ENCODE assay signal across 21 cellular contexts in the genomic region with DNA sequence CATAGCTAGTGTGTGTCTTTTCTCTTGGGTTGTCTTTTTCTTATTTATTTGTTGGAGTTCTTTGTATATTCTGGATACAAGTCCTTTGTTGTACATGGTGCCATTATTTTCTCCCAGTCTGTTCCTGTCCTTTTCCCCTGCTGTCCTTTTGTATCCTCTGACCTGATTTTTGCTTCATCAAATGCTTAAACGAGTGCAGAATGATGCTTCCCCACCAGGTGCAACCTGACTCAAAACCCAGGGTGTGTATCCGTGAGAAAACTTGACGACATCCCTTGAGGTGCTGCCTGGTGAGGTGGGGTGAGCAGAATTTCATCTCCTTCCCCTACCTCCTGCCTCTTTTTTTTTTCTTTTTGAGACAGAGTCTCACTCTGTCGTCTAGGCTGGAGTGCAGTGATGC.
"Had no signal": no experiment of that assay in that cellular context is flagged by ENCODE, and none has a peak within 500 bp of the region (broad histone marks: within the 10 kb centered on the region; RNA-seq: fewer than 3 reads in every experiment).

No MANE protein-coding gene starts in this region.

- H3K36me3 ChIP-seq: esophagus squamous epithelium, lower lobe of right lung, neutrophil, pancreas, right lobe of liver, thoracic aorta, tibial nerve, upper lobe of left lung had no signal

- ATAC-seq: left ventricle myocardium superior; lower lobe of right lung; natural killer cell; pancreas; right lobe of liver; stimulated activated naive B cell treated with anti-CD40 and anti-IgM and Interleukin-4, amounts not matched to agents 10 μg/mL and 1 μg/mL and 100 μg/mL, for 72 hours had no signal

- H3K9me3 ChIP-seq: esophagus squamous epithelium, lower lobe of right lung, neutrophil, pancreas, right lobe of liver, thoracic aorta, tibial nerve, upper lobe of left lung had no signal

- H3K4me1 ChIP-seq: lower lobe of right lung, pancreas, upper lobe of left lung had no signal

- H3K27me3 ChIP-seq: esophagus squamous epithelium, pancreas, right lobe of liver, tibial nerve, upper lobe of left lung had no signal

- H3K9me3 Mint-ChIP-seq: natural killer cell; neural crest cell; stimulated activated naive B cell treated with anti-CD40 and anti-IgM and Interleukin-4, amounts not matched to agents 10 μg/mL and 1 μg/mL and 100 μg/mL, for 72 hours; stimulated activated naive CD8-positive, alpha-beta T cell treated with anti-CD3 and anti-CD28 coated beads, Interleukin-15, Interleukin-2, amounts not matched to agents 100 ng/mL and 50 ng/mL, for 24 hours had no signal

- H3K36me3 Mint-ChIP-seq: natural killer cell; stimulated activated naive B cell treated with anti-CD40 and anti-IgM and Interleukin-4, amounts not matched to agents 10 μg/mL and 1 μg/mL and 100 μg/mL, for 72 hours had no signal

- DNase-seq: dermis blood vessel endothelial cell; effector memory CD4-positive, alpha-beta T cell; erythroblast; esophagus squamous epithelium; left ventricle myocardium superior; lower lobe of right lung; natural killer cell; pancreas; right lobe of liver; small intestine; stimulated activated CD4-positive, alpha-beta T cell treated with anti-CD3 and anti-CD28 coated beads, Interleukin-15, amount 100 ng/mL, for 24 hours; stimulated activated CD4-positive, alpha-beta T cell treated with anti-CD3 and anti-CD28 coated beads, Interleukin-2, amount 100 ng/mL, for 48 hours; stimulated activated naive B cell treated with anti-CD40 and anti-IgM and Interleukin-4, amounts not matched to agents 10 μg/mL and 1 μg/mL and 100 μg/mL, for 72 hours; upper lobe of left lung had no signal

- H3K4me3 ChIP-seq: coronary artery, esophagus squamous epithelium, lower lobe of right lung, pancreas, right lobe of liver, thoracic aorta, tibial nerve, upper lobe of left lung had no signal

- H3K27ac ChIP-seq: coronary artery, esophagus squamous epithelium, lower lobe of right lung, neutrophil, pancreas, right lobe of liver, thoracic aorta, tibial nerve, upper lobe of left lung had no signal

- H3K4me3 Mint-ChIP-seq: natural killer cell; neural crest cell; stimulated activated naive B cell treated with anti-CD40 and anti-IgM and Interleukin-4, amounts not matched to agents 10 μg/mL and 1 μg/mL and 100 μg/mL, for 72 hours; stimulated activated naive CD8-positive, alpha-beta T cell treated with anti-CD3 and anti-CD28 coated beads, Interleukin-15, Interleukin-2, amounts not matched to agents 100 ng/mL and 50 ng/mL, for 24 hours had no signal

- H3K27ac Mint-ChIP-seq: natural killer cell; progenitor cell of endocrine pancreas; stimulated activated naive B cell treated with anti-CD40 and anti-IgM and Interleukin-4, amounts not matched to agents 10 μg/mL and 1 μg/mL and 100 μg/mL, for 72 hours; stimulated activated naive CD8-positive, alpha-beta T cell treated with anti-CD3 and anti-CD28 coated beads, Interleukin-15, Interleukin-2, amounts not matched to agents 100 ng/mL and 50 ng/mL, for 24 hours had no signal
